ENCODE assay signal across 12 cellular contexts in the genomic region with DNA sequence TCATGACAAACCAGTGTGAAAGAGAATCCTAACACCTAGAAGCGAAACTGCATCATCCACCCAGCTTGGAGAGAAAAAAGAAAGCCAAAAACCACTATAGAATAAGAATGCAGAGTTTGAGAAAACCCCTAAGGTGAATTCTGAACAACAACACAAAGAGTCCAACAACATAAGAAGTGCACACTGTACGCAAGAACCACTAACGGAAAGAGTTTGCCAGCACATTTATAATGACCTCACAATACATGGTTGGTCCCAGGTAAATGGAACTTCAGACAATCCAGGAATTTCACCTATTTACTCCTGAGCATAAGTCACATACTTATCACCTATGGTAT.
DNase-seq lines count a peak whose midpoint lies in the region; ATAC-seq and TF ChIP-seq lines count a peak whose summit lies in the region.
"Had no signal": no experiment of that assay in that cellular context is flagged by ENCODE, and none has a peak within 500 bp of the region (broad histone marks: within the 10 kb centered on the region; RNA-seq: fewer than 3 reads in every experiment).

No MANE protein-coding gene starts in this region.

- H3K9ac ChIP-seq in BLaER1: no peak overlapping the region

- 0 out of 2 replicates have a peak overlapping the region, but pooled peaks have one; percentile 20 for H3K4me2 ChIP-seq in BLaER1

- no peaks in the 10 kb centered on the region for H3K36me3 Mint-ChIP-seq in T-helper 17 cell (ENCODE audit: low read depth)

- TF ChIP-seq CTCF in ovary (IDR thresholded peaks at IDR 0.05) (no peak), psoas muscle (IDR thresholded peaks at IDR 0.05) (no peak), upper lobe of left lung (IDR thresholded peaks at IDR 0.05) (no peak)

- 94 to 97% (median 96%) methylated on average over 3 of the region's 3 CpGs for WGBS in ovary, 3 donors
- WGBS in psoas muscle, 3 donors: 95 to 97% (median 96%) methylated on average over 3 of the region's 3 CpGs
- 90 to 92% methylated on average over 3 of the region's 3 CpGs for WGBS in upper lobe of left lung, 2 donors

- H3K36me3 ChIP-seq in BLaER1: no peaks in the 10 kb centered on the region
- no peaks in the 10 kb centered on the region for H3K36me3 ChIP-seq in ovary
- H3K36me3 ChIP-seq in psoas muscle (ENCODE audit: insufficient read depth in 1 of 2, low read depth in 1 of 2): no peaks in the 10 kb centered on the region
- no peaks in the 10 kb centered on the region for H3K36me3 ChIP-seq in upper lobe of left lung
- H3K36me3 ChIP-seq: BE2C, left lung had no signal

- peaks cover 57% of the 10 kb centered on the region for H3K4me1 Mint-ChIP-seq in T-helper 17 cell

- TF ChIP-seq EP300 in ovary (IDR thresholded peaks at IDR 0.05) (no peak), upper lobe of left lung (IDR thresholded peaks at IDR 0.05) (no peak)

- DNase-seq in T-helper 17 cell: no peak
- DNase-seq in ovary: no peak
- DNase-seq in psoas muscle: no peak
- no peak for DNase-seq in NCI-H446 (lab: John Stamatoyannopoulos, UW)
- DNase-seq in upper lobe of left lung: no peak
- DNase-seq: BE2C, erythroblast, left lung, tibial artery had no signal

- intact Hi-C loops in ovary (cut with DNase I) (no loop called here), psoas muscle (cut with DNase I) (no loop called here)

- H3K4me1 ChIP-seq in BLaER1: peaks cover 39% of the 10 kb centered on the region
- no peaks in the 10 kb centered on the region for H3K4me1 ChIP-seq in ovary (ENCODE audit: insufficient read depth)
- H3K4me1 ChIP-seq in psoas muscle: peaks cover 8% of the 10 kb centered on the region
- H3K4me1 ChIP-seq in upper lobe of left lung: peaks cover 0 to 3% (median 0%) of the 10 kb centered on the region in 4 donors
- H3K4me1 ChIP-seq: BE2C had no signal

- H3K9me3 ChIP-seq in BLaER1 (no peaks in the 10 kb centered on the region), T-helper 17 cell (ENCODE audit: control insufficient read depth, low read length, poor library complexity, severe bottlenecking) (no peaks in the 10 kb centered on the region), ovary (no peaks in the 10 kb centered on the region), psoas muscle (no peaks in the 10 kb centered on the region), upper lobe of left lung (no peaks in the 10 kb centered on the region)
- H3K9me3 ChIP-seq: BE2C, left lung, tibial artery had no signal

- TF ChIP-seq POLR2A in ovary (IDR thresholded peaks at IDR 0.05) (no peak), upper lobe of left lung (IDR thresholded peaks at IDR 0.05) (no peak)

- H3K27me3 ChIP-seq in BLaER1 (peaks cover 4% of the 10 kb centered on the region; the same call in 1 of the 2 replicates), ovary (no peaks in the 10 kb centered on the region), psoas muscle (ENCODE audit: insufficient read depth in 3 of 3, low read length in 2 of 3) (no peaks in the 10 kb centered on the region), upper lobe of left lung (no peaks in the 10 kb centered on the region)
- H3K27me3 ChIP-seq: BE2C, left lung, tibial artery had no signal

- no peak overlapping the region for H3K27ac ChIP-seq in BLaER1
- no peak overlapping the region for H3K27ac ChIP-seq in ovary
- no peak overlapping the region for H3K27ac ChIP-seq in psoas muscle
- peak overlapping the region in 1 of 4 donors; percentile 18 for H3K27ac ChIP-seq in upper lobe of left lung
- H3K27ac ChIP-seq: left lung, tibial artery had no signal

- H3K4me3 ChIP-seq in BLaER1: no peak overlapping the region
- no peak overlapping the region for H3K4me3 ChIP-seq in ovary
- H3K4me3 ChIP-seq in psoas muscle: no peak overlapping the region
- no peak overlapping the region for H3K4me3 ChIP-seq in upper lobe of left lung
- H3K4me3 ChIP-seq: left lung, tibial artery had no signal

- peak overlapping the region; percentile 100 for H3K27ac Mint-ChIP-seq in T-helper 17 cell

- H3K4me3 Mint-ChIP-seq in T-helper 17 cell: peak overlapping the region; percentile 43

- ATAC-seq in GM19025 (IDR thresholded peaks at IDR 0.05; ENCODE audit: low read depth, unreplicated experiment): peak; percentile 48
- ATAC-seq in HG02885 (IDR thresholded peaks at IDR 0.05; ENCODE audit: poor library complexity, unreplicated experiment): peak; percentile 41
- ATAC-seq in T-helper 17 cell: peak; percentile 76
- no peak for ATAC-seq in psoas muscle
- no peak for ATAC-seq in upper lobe of left lung (ENCODE audit: low FRiP score in 2 of 2)
- ATAC-seq: left lung had no signal

- H3K27me3 Mint-ChIP-seq in T-helper 17 cell: no peaks in the 10 kb centered on the region

- 0 out of 2 replicates have a peak, but pooled peaks cover 9% of the 10 kb centered on the region for H4K20me1 ChIP-seq in BLaER1

Comparison
In these comparisons a context has a peak if more than half of its experiments do, and no peak if none do; other contexts are left out.
1. ATAC-seq: peak in GM19025 (single experiment), HG02885 (single experiment) and T-helper 17 cell (single experiment); none in psoas muscle (0 of 4) and upper lobe of left lung (0 of 2).